Comparison of ENCODE assay signal across 24 cellular contexts in the genomic region with DNA sequence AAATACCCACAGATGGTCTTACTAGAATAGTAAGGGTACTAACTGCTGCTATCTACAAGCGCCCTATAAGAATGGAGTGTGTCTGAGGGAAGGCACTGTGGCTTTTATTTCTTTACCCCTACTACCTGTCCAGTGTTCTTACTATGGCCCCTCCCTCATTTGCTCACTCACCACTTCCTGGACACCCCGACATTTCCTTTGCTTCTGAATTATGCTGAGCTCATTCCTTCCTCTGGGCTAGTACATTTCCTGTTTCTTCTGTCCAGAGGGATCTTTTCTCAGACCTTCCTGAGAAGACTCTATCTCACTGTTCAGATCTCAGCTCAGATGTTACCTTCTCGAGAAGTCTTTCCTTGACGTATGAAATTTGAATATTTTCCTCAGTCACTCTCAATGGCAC.
DNase-seq lines count a peak whose midpoint lies in the region; ATAC-seq, FAIRE-seq and TF ChIP-seq lines count a peak whose summit lies in the region.
"Had no signal": no experiment of that assay in that cellular context is flagged by ENCODE, and none has a peak within 500 bp of the region (broad histone marks: within the 10 kb centered on the region; RNA-seq: fewer than 3 reads in every experiment).

No MANE protein-coding gene starts in this region.

- TF ChIP-seq CTCF in bronchial epithelial cell (IDR thresholded peaks at IDR 0.05; ENCODE audit: insufficient read depth, low read length, severe bottlenecking), result no peak
- no peak for TF ChIP-seq CTCF in fibroblast of pulmonary artery (IDR thresholded peaks at IDR 0.05; ENCODE audit: low read length, missing control alignments)
- TF ChIP-seq CTCF in uterus (IDR thresholded peaks at IDR 0.05), result no peak
- no peak for TF ChIP-seq CTCF in kidney (IDR thresholded peaks at IDR 0.05; ENCODE audit: borderline replicate concordance, extremely low read depth, insufficient read depth)

- no peak overlapping the region for H3K9ac ChIP-seq in BLaER1 treated with 17β-estradiol and CSF1 and Interleukin-3, amounts not matched to agents 10 nM and 100 nM
- H3K9ac ChIP-seq in kidney (ENCODE audit: low read length in 2 of 2), result no peak overlapping the region
- H3K9ac ChIP-seq: GM23248, SK-N-SH had no signal

- H3K4me1 ChIP-seq in BLaER1 treated with 17β-estradiol and CSF1 and Interleukin-3, amounts not matched to agents 10 nM and 100 nM, result peaks cover 10 to 19% (median 17%) of the 10 kb centered on the region in 10 experiments
- peaks cover 0 to 3% of the 10 kb centered on the region in 2 donors for H3K4me1 ChIP-seq in uterus
- no peaks in the 10 kb centered on the region for H3K4me1 ChIP-seq in kidney (ENCODE audit: control insufficient read depth in 1 of 2, insufficient read depth in 1 of 2, low read depth in 1 of 2, low read length in 2 of 2)

- H3K27me3 ChIP-seq in BLaER1 treated with 17β-estradiol and CSF1 and Interleukin-3, amounts not matched to agents 10 nM and 100 nM, result no peaks in the 10 kb centered on the region
- no peaks in the 10 kb centered on the region for H3K27me3 ChIP-seq in bronchial epithelial cell (ENCODE audit: control insufficient read depth, insufficient read depth, low read length)
- H3K27me3 ChIP-seq in uterus, result no peaks in the 10 kb centered on the region

- H3K27ac ChIP-seq in BLaER1 treated with 17β-estradiol and CSF1 and Interleukin-3, amounts not matched to agents 10 nM and 100 nM, result 0 out of 22 replicates have a peak overlapping the region, but pooled peaks of 1 of the 11 experiments have one; percentile 16
- H3K27ac ChIP-seq in uterus (no peak overlapping the region), kidney (ENCODE audit: low read depth in 2 of 2, low read length in 2 of 2) (no peak overlapping the region)
- H3K27ac ChIP-seq: GM23248, RWPE1 had no signal

- H4K20me1 ChIP-seq in BLaER1 treated with 17β-estradiol and CSF1 and Interleukin-3, amounts not matched to agents 10 nM and 100 nM, result no peaks in the 10 kb centered on the region

- peak overlapping the region; percentile 23 to 75 (median 54); a peak in 21 of 22 replicates for H3K4me2 ChIP-seq in BLaER1 treated with 17β-estradiol and CSF1 and Interleukin-3, amounts not matched to agents 10 nM and 100 nM
- H3K4me2 ChIP-seq: SK-N-SH had no signal

- FAIRE-seq in bronchial epithelial cell (lab: Jason Lieb, UNC) (no peak), kidney (lab: Jason Lieb, UNC) (no peak)
- FAIRE-seq: GM12892 had no signal

- no peak for ATAC-seq in left colon
- ATAC-seq: Panc1 had no signal

- DNase-seq in HT1080 (ENCODE audit: low read depth), result peak; percentile 60
- DNase-seq in bronchial epithelial cell (ENCODE audit: low read depth), result peak; percentile 55
- DNase-seq in fibroblast of pulmonary artery (ENCODE audit: low read depth), result peak; percentile 11
- DNase-seq in uterus, result no peak
- no peak for DNase-seq in left colon
- DNase-seq in NOMO-1 (lab: John Stamatoyannopoulos, UW; ENCODE audit: unreplicated experiment in 2 of 2), result no peak
- no peak for DNase-seq in kidney
- DNase-seq: Calu3, DMS79 treated with DMSO at 0.1 percent for 48 hours, GM23248, H9, KG1, NCI-H1048, NCI-H1417, NCI-H1694, NCI-H2029 treated with DMSO at 0.1 percent for 48 hours, NCI-H446 treated with DMSO at 0.1 percent for 48 hours, NCI-H526, NCI-H82, SK-N-SH had no signal

- peak overlapping the region in 1 of 10 experiments; percentile 4; a peak in 1 of 20 replicates for H3K4me3 ChIP-seq in BLaER1 treated with 17β-estradiol and CSF1 and Interleukin-3, amounts not matched to agents 10 nM and 100 nM
- H3K4me3 ChIP-seq in bronchial epithelial cell (ENCODE audit: low read depth, low read length) (no peak overlapping the region), fibroblast of pulmonary artery (replicated peaks; ENCODE audit: low read depth, low read length) (no peak overlapping the region), uterus (no peak overlapping the region), kidney (ENCODE audit: low read length in 2 of 2) (no peak overlapping the region)
- H3K4me3 ChIP-seq: GM23248 had no signal

- H3K9me3 ChIP-seq in BLaER1 treated with 17β-estradiol and CSF1 and Interleukin-3, amounts not matched to agents 10 nM and 100 nM (replicated peaks in 1 of 11), result no peaks in the 10 kb centered on the region
- H3K9me3 ChIP-seq in uterus (no peaks in the 10 kb centered on the region), kidney (ENCODE audit: control insufficient read depth in 1 of 2, low read length in 2 of 2) (no peaks in the 10 kb centered on the region)
- H3K9me3 ChIP-seq: SK-N-SH had no signal

- H3K36me3 ChIP-seq in BLaER1 treated with 17β-estradiol and CSF1 and Interleukin-3, amounts not matched to agents 10 nM and 100 nM, result no peaks in the 10 kb centered on the region
- H3K36me3 ChIP-seq in bronchial epithelial cell (ENCODE audit: control insufficient read depth, insufficient read depth, low read length) (no peaks in the 10 kb centered on the region), uterus (no peaks in the 10 kb centered on the region), kidney (ENCODE audit: control insufficient read depth in 1 of 2, insufficient read depth in 2 of 2, low read length in 2 of 2) (no peaks in the 10 kb centered on the region)

- TF ChIP-seq POLR2A in uterus (IDR thresholded peaks at IDR 0.05), result no peak

- intact Hi-C loops in uterus (cut with DNase I; ENCODE audit: low total_unique reads) (no loop called here), left colon (cut with DNase I, micrococcal nuclease) (no loop called here), kidney (cut with DNase I) (no loop called here)

Comparison
In these comparisons a context has a peak if more than half of its experiments do, and no peak if none do; other contexts are left out.
1. DNase-seq: peak in HT1080 (single experiment), bronchial epithelial cell (single experiment) and fibroblast of pulmonary artery (single experiment); none in uterus (0 of 2), left colon (0 of 2), NOMO-1 (0 of 2) and kidney (single experiment).